Comparison of ENCODE assay signal across 8 cellular contexts in the genomic region with DNA sequence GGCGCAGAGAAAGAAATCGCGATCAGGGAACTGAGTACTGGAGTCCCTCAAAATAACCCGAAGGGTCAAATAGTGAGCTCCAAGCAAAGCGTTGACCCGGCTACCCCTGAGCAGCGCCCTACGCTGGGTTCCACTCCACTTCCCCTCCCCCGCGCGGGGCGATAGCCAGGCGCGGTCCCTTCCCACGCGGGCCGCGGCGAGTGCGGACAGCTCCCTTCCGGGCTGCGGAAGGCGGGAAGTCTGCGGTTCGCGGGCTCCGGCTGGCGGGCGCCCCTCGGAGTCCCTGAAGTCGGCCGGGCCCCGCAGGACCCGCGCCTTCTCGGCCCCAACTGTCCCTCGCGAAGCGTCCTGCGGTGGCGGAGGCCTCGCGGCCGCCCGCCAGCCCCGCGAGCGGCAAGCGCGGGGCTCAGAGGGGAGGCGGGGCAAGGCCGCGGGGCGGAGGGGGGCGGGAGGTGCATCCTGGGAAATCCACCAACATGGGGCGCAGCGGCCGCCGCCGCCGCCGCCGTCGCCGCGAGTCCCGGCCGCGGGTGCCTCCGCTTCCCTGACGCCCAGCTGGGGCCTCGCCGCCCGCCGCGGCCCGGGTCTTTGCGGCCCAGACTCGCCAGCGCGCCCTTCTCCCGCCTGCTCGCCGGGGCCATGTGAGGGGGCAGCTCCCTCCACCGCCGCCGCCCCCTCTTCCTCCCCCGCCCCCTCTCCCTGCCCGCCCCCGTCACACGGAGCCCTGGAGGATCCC. TPM values are rescaled to one million over a fixed set of nuclear protein-coding genes. Genes with fewer than 3 reads are reported as not detected.
DNase-seq lines count a peak whose midpoint lies in the region; ATAC-seq, FAIRE-seq and TF ChIP-seq lines count a peak whose summit lies in the region.

A gene (plus strand): TSS at position 457 of the 736 bp plus-strand sequence. CDS start 315 bp downstream, outside the sequence.

- peak within 1 kb of the TSS; percentile 88 to 91 (median 90) for H3K9ac ChIP-seq in H1 (replicated peaks in 1 of 4; ENCODE audit: extremely low read depth in 1 of 4, low read depth in 3 of 4, low read length in 3 of 4)
- peak within 1 kb of the TSS; percentile 96 for H3K9ac ChIP-seq in mesenchymal stem cell (ENCODE audit: low read length)

- H2BK20ac ChIP-seq in H1 (ENCODE audit: low read length): peak within 1 kb of the TSS; percentile 94

- no peaks in the 10 kb centered on the region for H3K23me2 ChIP-seq in H1 (ENCODE audit: low read depth, low read length)

- ATAC-seq in GM19025 (IDR thresholded peaks at IDR 0.05; ENCODE audit: low read depth, unreplicated experiment) (peak; percentile 75), HG03196 (IDR thresholded peaks at IDR 0.05; ENCODE audit: unreplicated experiment) (peak; percentile 62)

- peaks cover 0 to 19% (median 2%) of the 10 kb centered on the region in 4 experiments; a peak in 2 of 8 replicates for H3K36me3 ChIP-seq in H1 (ENCODE audit: control insufficient read depth in 2 of 4, insufficient read depth in 4 of 4, low read length in 3 of 4)
- no peaks in the 10 kb centered on the region for H3K36me3 ChIP-seq in mesenchymal stem cell (ENCODE audit: control insufficient read depth in 1 of 2, insufficient read depth in 2 of 2, low read depth in 1 of 2, low read length in 2 of 2)

- CTCF ChIA-PET in H1 (lab: Charles Lee; ENCODE audit: partially characterized antibody): interaction anchor here (0.6 to 2.2 kb wide), 7 partner anchors 11 to 63 kb away, joined by 3 to 6 read pairs (median 3); no protein-coding TSS in a partner anchor

- peaks cover 23 to 42% of the 10 kb centered on the region in 2 experiments for H3K79me2 ChIP-seq in H1 (ENCODE audit: control insufficient read depth in 1 of 2, insufficient read depth in 2 of 2, low read length in 2 of 2)

- peak; percentile 71 for DNase-seq in Ammon's horn (ENCODE audit: low spot score)
- DNase-seq in NCI-H82 (lab: John Stamatoyannopoulos, UW): peak; percentile 80
- DNase-seq in activated CD8-positive, alpha-beta memory T cell treated with anti-CD3 and anti-CD28 coated beads for 24 hours: peak; percentile 88
- peak in 1 of 2 experiments; percentile 83 for DNase-seq in H1 (ENCODE audit: low read depth in 1 of 2, low spot score in 2 of 2)
- peak; percentile 65 for DNase-seq in mesenchymal stem cell
- DNase-seq in stimulated activated CD8-positive, alpha-beta memory T cell treated with anti-CD3 and anti-CD28 coated beads, Interleukin-12 subunit alpha, Interleukin-12 subunit beta, amount 100 ng/mL, for 24 hours (ENCODE audit: extremely low read depth): peak; percentile 35

- H2AK5ac ChIP-seq in H1 (ENCODE audit: low read depth, low read length) (no peak within 1 kb of the TSS; the same call in 1 of the 2 replicates), mesenchymal stem cell (ENCODE audit: low read length, severe bottlenecking) (no peak within 1 kb of the TSS)

- peaks cover 9 to 13% of the 10 kb centered on the region in 2 experiments for H4K20me1 ChIP-seq in H1 (replicated peaks in 1 of 2; ENCODE audit: control insufficient read depth in 1 of 2, insufficient read depth in 2 of 2, low read length in 2 of 2)

- H2BK15ac ChIP-seq in H1 (ENCODE audit: low read length) (0 out of 2 replicates have a peak within 1 kb of the TSS, but pooled peaks have one; percentile 26), mesenchymal stem cell (ENCODE audit: low read depth, poor library complexity, severe bottlenecking) (peak within 1 kb of the TSS; percentile 94)

- POLR2A ChIA-PET in H1 (lab: Charles Lee; ENCODE audit: partially characterized antibody): interaction anchor here (0.6 to 3.1 kb wide), 22 partner anchors 8 to 451 kb away, joined by 3 to 19 read pairs (median 5); a partner anchor contains a TSS

- TF ChIP-seq POLR2A in H1 (IDR thresholded peaks at IDR 0.05; ENCODE audit: control extremely low read depth in 1 of 2, low read depth in 2 of 2, low read length in 2 of 2): peak in 1 of 2 experiments; percentile 66; a peak in 2 of 3 replicates

- H3K27ac ChIP-seq in H1 (ENCODE audit: low read depth, low read length) (peak within 1 kb of the TSS; percentile 97), mesenchymal stem cell (ENCODE audit: low read length, poor library complexity, severe bottlenecking) (peak within 1 kb of the TSS; percentile 68)

- no peak for TF ChIP-seq CTCF in H1 (IDR thresholded peaks at IDR 0.05; ENCODE audit: control extremely low read depth in 1 of 3, insufficient read depth in 1 of 3, low read depth in 1 of 3, low read length in 3 of 3)

- H3K4me3 ChIP-seq in H1 (ENCODE audit: extremely low read depth in 1 of 4, insufficient read depth in 2 of 4, low read depth in 3 of 4, low read length in 4 of 4): peak within 1 kb of the TSS; percentile 84 to 98 (median 93)
- H3K4me3 ChIP-seq in mesenchymal stem cell (ENCODE audit: insufficient read depth in 1 of 2, low read depth in 1 of 2, low read length in 2 of 2): peak within 1 kb of the TSS; percentile 91 to 96

- H3K14ac ChIP-seq in H1 (ENCODE audit: insufficient read length): peak within 1 kb of the TSS; percentile 11
- H3K14ac ChIP-seq in mesenchymal stem cell (ENCODE audit: low read length in 2 of 2): peak within 1 kb of the TSS; percentile 74 to 98

- H2BK5ac ChIP-seq in H1 (ENCODE audit: low read depth, low read length) (peak within 1 kb of the TSS; percentile 94), mesenchymal stem cell (ENCODE audit: low read depth, low read length, poor library complexity, severe bottlenecking) (peak within 1 kb of the TSS; percentile 95)

- FAIRE-seq in H1 (lab: Jason Lieb, UNC): no peak

- H2AFZ ChIP-seq in H1 (ENCODE audit: low read length): no peak within 1 kb of the TSS
- peak within 1 kb of the TSS; percentile 88 for H2AFZ ChIP-seq in mesenchymal stem cell (ENCODE audit: low read depth, low read length)

- H3K18ac ChIP-seq in H1 (ENCODE audit: extremely low read depth, low read length) (peak within 1 kb of the TSS; percentile 98), mesenchymal stem cell (ENCODE audit: low read depth in 1 of 2, low read length in 2 of 2) (peak within 1 kb of the TSS; percentile 92 to 96)

- peak within 1 kb of the TSS; percentile 94 for H4K5ac ChIP-seq in H1 (ENCODE audit: insufficient read length, low read depth, low read length)

- H2BK120ac ChIP-seq in H1 (replicated peaks; ENCODE audit: low read depth, low read length) (peak within 1 kb of the TSS; percentile 97), mesenchymal stem cell (ENCODE audit: low read depth, low read length) (peak within 1 kb of the TSS; percentile 89)

- H3K23ac ChIP-seq in H1 (ENCODE audit: insufficient read length) (no peak within 1 kb of the TSS), mesenchymal stem cell (ENCODE audit: low read length in 2 of 2) (peak within 1 kb of the TSS; percentile 55 to 94)

- peak within 1 kb of the TSS; percentile 88 for H3K56ac ChIP-seq in H1 (replicated peaks; ENCODE audit: insufficient read length, low read depth, low read length)

- no peak for TF ChIP-seq RAD21 in H1 (IDR thresholded peaks at IDR 0.05 in 1 of 2, conservative IDR thresholded peaks at IDR 0.05 in 1 of 2; ENCODE audit: low read depth in 2 of 2, low read length in 2 of 2)

- TF ChIP-seq EP300 in H1 (IDR thresholded peaks at IDR 0.05; ENCODE audit: borderline replicate concordance in 1 of 2, low read depth in 2 of 2, low read length in 2 of 2): no peak

- peak within 1 kb of the TSS; percentile 74 to 91 for H3K4me2 ChIP-seq in H1 (ENCODE audit: insufficient read depth in 1 of 2, low read depth in 2 of 2, low read length in 2 of 2)
- peak within 1 kb of the TSS; percentile 94 for H3K4me2 ChIP-seq in mesenchymal stem cell (ENCODE audit: low read length, poor library complexity, severe bottlenecking)

- H3K4me1 ChIP-seq in H1 (replicated peaks in 1 of 4; ENCODE audit: control insufficient read depth in 3 of 4, insufficient read depth in 4 of 4, low read length in 3 of 4) (peaks cover 2 to 21% (median 4%) of the 10 kb centered on the region in 4 experiments; a peak in 6 of 7 replicates), mesenchymal stem cell (ENCODE audit: control insufficient read depth, insufficient read depth, low read depth, low read length) (peaks cover 6% of the 10 kb centered on the region)

- H3K4ac ChIP-seq in H1 (replicated peaks; ENCODE audit: insufficient read length, low read depth, low read length) (peak within 1 kb of the TSS; percentile 96), mesenchymal stem cell (ENCODE audit: low read depth in 1 of 2, low read length in 2 of 2) (peak within 1 kb of the TSS; percentile 87 to 99)

- H2BK12ac ChIP-seq in H1 (ENCODE audit: low read depth, low read length): peak within 1 kb of the TSS; percentile 23; the same call in 1 of the 2 replicates
- H2BK12ac ChIP-seq in mesenchymal stem cell (ENCODE audit: low read length in 2 of 2): peak within 1 kb of the TSS in 1 of 2 experiments; percentile 78

- peak within 1 kb of the TSS; percentile 94 for H4K8ac ChIP-seq in H1 (ENCODE audit: extremely low read depth, insufficient read depth, low read length)
- H4K8ac ChIP-seq in mesenchymal stem cell (ENCODE audit: low read length): peak within 1 kb of the TSS; percentile 95

- H3K27me3 ChIP-seq in H1 (replicated peaks in 1 of 4; ENCODE audit: control insufficient read depth in 3 of 4, extremely low read depth in 1 of 4, insufficient read depth in 3 of 4, low read length in 3 of 4): no peaks in the 10 kb centered on the region
- no peaks in the 10 kb centered on the region for H3K27me3 ChIP-seq in mesenchymal stem cell (ENCODE audit: control insufficient read depth in 1 of 2, insufficient read depth in 1 of 2, low read length in 2 of 2)

- H3K9me3 ChIP-seq in H1 (ENCODE audit: insufficient read depth in 2 of 2, low read depth in 1 of 2, low read length in 1 of 2) (peaks cover 6 to 9% of the 10 kb centered on the region in 2 experiments), mesenchymal stem cell (ENCODE audit: control insufficient read depth, low read length) (no peaks in the 10 kb centered on the region)

- 2% methylated on average over 32 of the region's 91 CpGs; no CpG with 5 or more reads in 1 of the 2 experiments for WGBS in H1 (ENCODE audit: extremely low coverage in 1 of 2, insufficient coverage in 1 of 2, insufficient read length in 1 of 2, insufficient replicate concordance in 2 of 2, low coverage in 1 of 2, low lambda C conversion rate in 2 of 2, missing lambda C conversion rate in 1 of 2), 2 experiments
- under 1% methylated on average over 26 of the region's 91 CpGs for WGBS in mesenchymal stem cell

- peaks cover 4% of the 10 kb centered on the region; the same call in 1 of the 2 replicates for H3K79me1 ChIP-seq in H1 (ENCODE audit: low read depth, low read length)
- H3K79me1 ChIP-seq in mesenchymal stem cell (replicated peaks; ENCODE audit: low read length, poor library complexity, severe bottlenecking): peaks cover 8% of the 10 kb centered on the region

- peak within 1 kb of the TSS; percentile 96 for H4K91ac ChIP-seq in H1 (replicated peaks; ENCODE audit: insufficient read length, low read length)
- peak within 1 kb of the TSS; percentile 92 for H4K91ac ChIP-seq in mesenchymal stem cell (ENCODE audit: low read length)

RNA-seq across cellular contexts. Expression of the gene that starts here (rescaled TPM):
- total RNA-seq in H1 (2021; fragmentation: NEBNext Ultra II Directional; extraction: Animal tissue kit (Norgen Biotek cat#: 25700)): 114 and 117 TPM in 2 replicates
- polyA plus RNA-seq in H1 (2011; rRNA removed): 16.6 and 29.3 TPM in 2 replicates
- 26.1 TPM for polyA plus RNA-seq in H1 (2011; cell fraction: cytosol; rRNA removed)
- 38.3 TPM for polyA plus RNA-seq in H1 (2011; cell fraction: nucleus; rRNA removed)
- 19.9 to 42.3 TPM (median 30.4 TPM) in 4 replicates for polyA plus RNA-seq in H1 (2012, experiment 1 of 2)
- 1.9 TPM for polyA plus RNA-seq in H1 (2012, experiment 2 of 2)
- 52.7 TPM for polyA plus RNA-seq in H1 (2013, experiment 1 of 2)
- 48.3 TPM for polyA plus RNA-seq in H1 (2013, experiment 2 of 2)
- 132 and 174 TPM in 2 replicates for polyA minus RNA-seq in H1 (2011; rRNA and poly(A)+ RNA removed)
- 81.9 TPM for polyA minus RNA-seq in H1 (2011; cell fraction: cytosol; rRNA and poly(A)+ RNA removed)
- polyA minus RNA-seq in H1 (2011; cell fraction: nucleus; rRNA and poly(A)+ RNA removed): 247 TPM
- 12.6 TPM for polyA plus RNA-seq in mesenchymal stem cell (2013, experiment 1 of 2)
- 12.4 TPM for polyA plus RNA-seq in mesenchymal stem cell (2013, experiment 2 of 2)
